13 cellular contexts compared by ENCODE assay signal in the genomic region with DNA sequence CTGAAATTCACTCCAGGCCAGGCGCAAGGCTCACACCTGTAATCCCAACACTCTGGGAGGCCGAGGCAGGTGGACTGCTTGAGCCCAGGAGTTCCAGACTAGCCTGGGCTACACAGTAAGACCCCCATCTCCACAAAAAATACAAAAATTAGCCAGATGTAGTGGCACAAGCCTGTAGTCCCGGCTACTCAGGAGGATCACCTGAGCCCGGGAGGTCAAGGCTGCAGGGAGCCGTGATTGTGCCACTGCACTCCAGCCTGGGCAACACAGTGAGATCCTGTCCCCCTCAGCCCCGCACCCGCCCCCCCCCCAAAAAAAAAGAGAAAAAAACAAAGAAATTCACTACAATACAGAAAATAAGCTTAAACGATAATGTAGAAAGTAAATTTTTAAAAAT. TPM values are rescaled to one million over a fixed set of nuclear protein-coding genes. Genes with fewer than 3 reads are reported as not detected.
DNase-seq lines count a peak whose midpoint lies in the region; ATAC-seq, FAIRE-seq and TF ChIP-seq lines count a peak whose summit lies in the region.
"Had no signal": no experiment of that assay in that cellular context is flagged by ENCODE, and none has a peak within 500 bp of the region (broad histone marks: within the 10 kb centered on the region; RNA-seq: fewer than 3 reads in every experiment).

No MANE protein-coding gene starts in this region.

- FAIRE-seq in K562 (lab: Jason Lieb, UNC): no peak

- no peak overlapping the region for H3K4me3 Mint-ChIP-seq in CD4-positive, alpha-beta T cell
- H3K4me3 Mint-ChIP-seq: CD4-positive, CD25-positive, alpha-beta regulatory T cell had no signal

- intact Hi-C loops in heart right ventricle (cut with DNase I) (loop anchor here in 7 of 10 donors (2.0 to 10.0 kb wide), 6 partner anchors 62 to 400 kb away; partner anchors contain the start of genes TAF1C (in 2 of the 7) and ADAD2 (in 1 of the 7)), left cardiac atrium (cut with DNase I) (loop anchor here in 1 of 2 donors (5.0 kb wide), 1 partner anchor 92 kb away; no protein-coding TSS in a partner anchor), K562 (cut with micrococcal nuclease) (loop anchor here (2.0 to 10.0 kb wide), 2 partner anchors 60 to 400 kb away; partner anchors contain the start of genes DNAAF1 and HSDL1)
- intact Hi-C loops in CD4-positive, alpha-beta T cell (cut with DNase I, micrococcal nuclease): loop anchor here in 1 of 2 experiments (2.0 kb wide), 1 partner anchor 60 kb away; the partner anchor contains the start of genes DNAAF1 and HSDL1

- H3K4me3 ChIP-seq in heart right ventricle: no peak overlapping the region
- peak overlapping the region; percentile 63 for H3K4me3 ChIP-seq in Loucy (ENCODE audit: low read length, poor library complexity, severe bottlenecking)
- no peak overlapping the region for H3K4me3 ChIP-seq in K562
- H3K4me3 ChIP-seq: A549, MG63 had no signal

- peaks cover 91% of the 10 kb centered on the region for H3K36me3 Mint-ChIP-seq in CD4-positive, alpha-beta T cell (ENCODE audit: low read depth)

- peak overlapping the region; percentile 71 for H3K9ac ChIP-seq in Loucy (ENCODE audit: low read depth, low read length, poor library complexity, severe bottlenecking)
- no peak overlapping the region for H3K9ac ChIP-seq in K562 (ENCODE audit: insufficient read depth in 1 of 2, low read depth in 2 of 2, low read length in 2 of 2)

- TF ChIP-seq RAD21 in K562 (CRISPR knock-in tag; conservative IDR thresholded peaks at IDR 0.05 in 1 of 2, IDR thresholded peaks at IDR 0.05 in 1 of 2): no peak

- H3K4me2 ChIP-seq in Loucy (ENCODE audit: low read depth, low read length, poor library complexity, severe bottlenecking) (peak overlapping the region; percentile 85), K562 (ENCODE audit: insufficient read depth, low read length) (no peak overlapping the region)
- H3K4me2 ChIP-seq: A549 had no signal

- H3K79me2 ChIP-seq in Loucy (ENCODE audit: insufficient read depth, low read length): 0 out of 2 replicates have a peak, but pooled peaks cover 10% of the 10 kb centered on the region
- H3K79me2 ChIP-seq in K562 (ENCODE audit: control insufficient read depth, insufficient read depth, low read length): no peaks in the 10 kb centered on the region

- in situ Hi-C loops in K562 (cut with MboI): no loop called here

- POLR2A ChIA-PET in CD4-positive, alpha-beta T cell (lab: Charles Lee): interaction anchor here (1.3 to 2.9 kb wide), 2 partner anchors 31 to 102 kb away, joined by 5 to 8 read pairs; partner anchors contain the start of genes MBTPS1 and TAF1C
- POLR2A ChIA-PET in K562 (lab: Yijun Ruan, JAX): interaction anchor here (0.6 kb wide), 1 partner anchor 266 kb away, joined by 3 read pairs; no protein-coding TSS in a partner anchor

- no peaks in the 10 kb centered on the region for H3K9me1 ChIP-seq in K562 (ENCODE audit: control insufficient read depth, insufficient read depth, low read length)

- WGBS in heart right ventricle, 2 donors: 85 to 90% methylated on average over 8 of the region's 8 CpGs
- WGBS in K562 (ENCODE audit: insufficient coverage, low coverage, missing lambda C conversion rate): 64% methylated on average over 8 of the region's 8 CpGs

- H2AFZ ChIP-seq in Loucy (ENCODE audit: low read length) (no peak overlapping the region), K562 (ENCODE audit: low read depth, low read length) (no peak overlapping the region)

- H3K27me3 ChIP-seq in heart right ventricle: no peaks in the 10 kb centered on the region
- H3K27me3 ChIP-seq in CD4-positive, alpha-beta T cell (ENCODE audit: control insufficient read depth, insufficient read depth, low read length): no peaks in the 10 kb centered on the region
- H3K27me3 ChIP-seq in Loucy (ENCODE audit: insufficient read depth, low read length, poor library complexity, severe bottlenecking): no peaks in the 10 kb centered on the region
- H3K27me3 ChIP-seq in K562 (ENCODE audit: control insufficient read depth in 2 of 2, insufficient read depth in 2 of 2, low read length in 2 of 2): no peaks in the 10 kb centered on the region
- H3K27me3 ChIP-seq: MG63 had no signal

- no peak for ATAC-seq in heart right ventricle
- no peak for ATAC-seq in left cardiac atrium
- ATAC-seq in CD4-positive, alpha-beta T cell (ENCODE audit: poor library complexity): no peak
- ATAC-seq in K562: no peak
- no peak for ATAC-seq in HG03045 (IDR thresholded peaks at IDR 0.05; ENCODE audit: unreplicated experiment)

- TF ChIP-seq CTCF in heart right ventricle (IDR thresholded peaks at IDR 0.05) (no peak), Loucy (conservative IDR thresholded peaks at IDR 0.05; ENCODE audit: low read length) (no peak), K562 (IDR thresholded peaks at IDR 0.05 in 2 of 3, conservative IDR thresholded peaks at IDR 0.05 in 1 of 3; ENCODE audit: insufficient read depth in 2 of 3, low read depth in 1 of 3, low read length in 3 of 3) (no peak)
- TF ChIP-seq CTCF in CD4-positive, alpha-beta T cell (IDR thresholded peaks at IDR 0.05): no peak

- no peak for TF ChIP-seq POLR2A in K562 (conservative IDR thresholded peaks at IDR 0.05)

- H3K9me3 ChIP-seq in heart right ventricle (no peaks in the 10 kb centered on the region), Loucy (ENCODE audit: insufficient read depth, low read depth, low read length) (no peaks in the 10 kb centered on the region), K562 (replicated peaks; ENCODE audit: control insufficient read depth, insufficient read depth, low read depth, low read length) (no peaks in the 10 kb centered on the region)
- no peaks in the 10 kb centered on the region for H3K9me3 ChIP-seq in CD4-positive, alpha-beta T cell (ENCODE audit: control insufficient read depth, low read length)
- H3K9me3 ChIP-seq: A549, MG63 had no signal

- H3K27ac ChIP-seq in heart right ventricle: peak overlapping the region in 7 of 10 donors; percentile 56 to 77 (median 66)
- no peak overlapping the region for H3K27ac ChIP-seq in CD4-positive, alpha-beta T cell (ENCODE audit: low read depth, low read length)
- H3K27ac ChIP-seq in K562 (ENCODE audit: extremely low read depth, low read depth, low read length): no peak overlapping the region
- H3K27ac ChIP-seq: A549 had no signal

- H4K20me1 ChIP-seq in Loucy (ENCODE audit: insufficient read depth, low read length, poor library complexity, severe bottlenecking) (no peaks in the 10 kb centered on the region), K562 (replicated peaks; ENCODE audit: control insufficient read depth, insufficient read depth, low read length) (no peaks in the 10 kb centered on the region)

- CTCF ChIA-PET in CD4-positive, alpha-beta T cell (lab: Charles Lee): interaction anchor here (1.0 to 6.6 kb wide), 6 partner anchors 10 to 102 kb away, joined by 4 to 65 read pairs (median 6); partner anchors contain the start of genes MBTPS1 and TAF1C
- CTCF ChIA-PET in K562 (lab: Yijun Ruan, JAX; ENCODE audit: low intra/inter-chr PET ratio): interaction anchor here (1.5 to 3.0 kb wide), 3 partner anchors 89 to 400 kb away, joined by 8 to 26 read pairs (median 10); partner anchors contain the start of gene TAF1C

- no peaks in the 10 kb centered on the region for H3K9me3 Mint-ChIP-seq in CD4-positive, alpha-beta T cell
- H3K9me3 Mint-ChIP-seq: CD4-positive, CD25-positive, alpha-beta regulatory T cell had no signal

- no peaks in the 10 kb centered on the region for H3K9me2 ChIP-seq in Loucy (replicated peaks; ENCODE audit: low read depth, low read length)

- no TSS peak for BruUV-seq in K562 (replicated peaks; lab: Mats Ljungman, UMichigan)

- no peaks in the 10 kb centered on the region for H3K27me3 Mint-ChIP-seq in CD4-positive, alpha-beta T cell
- H3K27me3 Mint-ChIP-seq: CD4-positive, CD25-positive, alpha-beta regulatory T cell had no signal

- TF ChIP-seq EP300 in K562 (IDR thresholded peaks at IDR 0.05; ENCODE audit: low read length): no peak

- H3K4me1 ChIP-seq in heart right ventricle: peaks cover 0 to 48% (median 20%) of the 10 kb centered on the region in 9 donors
- peaks cover 42% of the 10 kb centered on the region for H3K4me1 ChIP-seq in Loucy (ENCODE audit: insufficient read depth, low read length, poor library complexity, severe bottlenecking)
- H3K4me1 ChIP-seq in K562 (replicated peaks in 1 of 2; ENCODE audit: control insufficient read depth in 2 of 2, insufficient read depth in 2 of 2, low read length in 2 of 2): peaks cover 0 to 3% of the 10 kb centered on the region in 2 experiments; a peak in 1 of 5 replicates
- H3K4me1 ChIP-seq: A549 had no signal

- peaks cover 0 to 100% (median 57%) of the 10 kb centered on the region in 9 donors for H3K36me3 ChIP-seq in heart right ventricle
- peaks cover 64% of the 10 kb centered on the region for H3K36me3 ChIP-seq in Loucy (ENCODE audit: insufficient read depth, low read length)
- H3K36me3 ChIP-seq in K562 (ENCODE audit: control insufficient read depth, insufficient read depth, low read length): peaks cover 90% of the 10 kb centered on the region

- peaks cover 6% of the 10 kb centered on the region; the same call in 1 of the 2 replicates for H3F3A ChIP-seq in Loucy (ENCODE audit: low read depth)

- H3K27ac Mint-ChIP-seq in CD4-positive, alpha-beta T cell: peak overlapping the region; percentile 63

- DNase-seq in heart right ventricle (no peak), left cardiac atrium (no peak), K562 (ENCODE audit: extremely low read depth in 1 of 4, low spot score in 3 of 4) (no peak), NCI-H2029 (lab: John Stamatoyannopoulos, UW) (no peak), SW480 (ENCODE audit: low spot score) (no peak)
- DNase-seq in CD4-positive, alpha-beta T cell: no peak

- peaks cover 46% of the 10 kb centered on the region for H3K4me1 Mint-ChIP-seq in CD4-positive, alpha-beta T cell (ENCODE audit: low read depth)

RNA-seq across cellular contexts. Expression of gene MBTPS1, which starts 31.5 kb away (rescaled TPM):
- 100 to 1,000 TPM in 1 of 10 donors, 10 to 100 TPM in 9; 55.9 to 122 (median 73.5) TPM for total RNA-seq in heart right ventricle
- 10 to 100 TPM; 41.4 to 45.1 TPM for polyA plus RNA-seq in heart right ventricle
- 10 to 100 TPM; 71.5 to 93.6 TPM for total RNA-seq in left cardiac atrium
- total RNA-seq in CD4-positive, alpha-beta T cell: 100 to 1,000 TPM; 121 to 122 TPM
- 203 and 232 TPM in 2 replicates for total RNA-seq in K562 (2011; cell fraction: chromatin; rRNA removed; ENCODE audit: low replicate concordance)
- total RNA-seq in K562 (2011; cell fraction: nucleolus; rRNA removed): 178 and 187 TPM in 2 replicates
- 182 and 207 TPM in 2 replicates for total RNA-seq in K562 (2011; cell fraction: nucleoplasm; rRNA removed)
- 43.8 and 50.9 TPM in 2 replicates for total RNA-seq in K562 (2014; rRNA removed)
- 31.7 and 32.0 TPM in 2 replicates for total RNA-seq in K562 (2014; rRNA removed; fragmentation: Illumina TruSeq; extraction: Trizol)
- total RNA-seq in K562 (2015; rRNA removed; fragmentation: Illumina TruSeq; extraction: Trizol): 35.7 and 40.3 TPM in 2 replicates
- 46.6 and 53.9 TPM in 2 replicates for total RNA-seq in K562 (2021)
- polyA plus RNA-seq in K562 (2011; rRNA removed): 47.5 and 57.6 TPM in 2 replicates
- polyA plus RNA-seq in K562 (2011; cell fraction: cytosol; rRNA removed): 34.2 and 40.0 TPM in 2 replicates
- polyA plus RNA-seq in K562 (2011; cell fraction: nucleus; rRNA removed): 123 and 127 TPM in 2 replicates
- 53.2 and 68.8 TPM in 2 replicates for polyA plus RNA-seq in K562 (2012)
- 47.5 and 50.6 TPM in 2 replicates for polyA plus RNA-seq in K562 (2014; fragmentation: Illumina TruSeq; extraction: Trizol)
- 1 to 10 TPM; 2.8 to 4.3 TPM for polyA plus RNA-seq in K562 (2014; fragmentation: Nextera tagmentation; extraction: Ambion mirVana)
- polyA plus RNA-seq in K562 (2014; rRNA removed): 47.3 and 52.6 TPM in 2 replicates
- polyA minus RNA-seq in K562 (2011; rRNA and poly(A)+ RNA removed): 74.1 and 90.4 TPM in 2 replicates
- 38.7 and 55.3 TPM in 2 replicates for polyA minus RNA-seq in K562 (2011; cell fraction: cytosol; rRNA and poly(A)+ RNA removed)
- 101 and 126 TPM in 2 replicates for polyA minus RNA-seq in K562 (2011; cell fraction: nucleus; rRNA and poly(A)+ RNA removed)

RNA-seq across cellular contexts. Expression of gene SLC38A8, which starts 42.7 kb away (rescaled TPM):
- total RNA-seq in heart right ventricle (1 to 10 TPM in 2 of 10 donors, under 1 TPM in 1, not detected in 7; 0.45 to 5.1 (median 1.2) TPM), left cardiac atrium (not detected), K562 (2014; rRNA removed) (not detected in 2 replicates), K562 (2014; rRNA removed; fragmentation: Illumina TruSeq; extraction: Trizol) (not detected in 2 replicates), K562 (2015; rRNA removed; fragmentation: Illumina TruSeq; extraction: Trizol) (not detected in 2 replicates), K562 (2021) (not detected in 2 replicates)
- polyA plus RNA-seq in heart right ventricle (10 to 100 TPM in 1 of 2 donors, not detected in 1; 30.8 TPM), K562 (2011; rRNA removed) (not detected in 2 replicates), K562 (2014; fragmentation: Illumina TruSeq; extraction: Trizol) (not detected in 2 replicates), K562 (2014; fragmentation: Nextera tagmentation; extraction: Ambion mirVana) (not detected), K562 (2014; rRNA removed) (0.28 TPM in 1 of 2 replicates, not detected in the other)
- total RNA-seq in CD4-positive, alpha-beta T cell: not detected
- not detected in 2 replicates for total RNA-seq in K562 (2011; cell fraction: chromatin; rRNA removed; ENCODE audit: low replicate concordance)
- not detected in 2 replicates for total RNA-seq in K562 (2011; cell fraction: nucleolus; rRNA removed)
- total RNA-seq in K562 (2011; cell fraction: nucleoplasm; rRNA removed): not detected in 2 replicates
- not detected in 2 replicates for polyA plus RNA-seq in K562 (2011; cell fraction: cytosol; rRNA removed)
- polyA plus RNA-seq in K562 (2011; cell fraction: nucleus; rRNA removed): not detected in 2 replicates
- polyA plus RNA-seq in K562 (2012): not detected in 2 replicates
- polyA minus RNA-seq in K562 (2011; rRNA and poly(A)+ RNA removed): not detected in 2 replicates
- polyA minus RNA-seq in K562 (2011; cell fraction: cytosol; rRNA and poly(A)+ RNA removed): not detected in 2 replicates
- polyA minus RNA-seq in K562 (2011; cell fraction: nucleus; rRNA and poly(A)+ RNA removed): not detected in 2 replicates
- total RNA-seq: CD4-positive, CD25-positive, alpha-beta regulatory T cell; G401; H7 had no signal
- polyA plus RNA-seq: A549; CD4-positive, CD25-positive, alpha-beta regulatory T cell had no signal

RNA-seq across cellular contexts. Expression of gene HSDL1, which starts 59.7 kb away (rescaled TPM):
- total RNA-seq in heart right ventricle (10 to 100 TPM; 19.4 to 38.5 (median 25.3) TPM), left cardiac atrium (10 to 100 TPM; 21.6 to 34.1 TPM), K562 (2014; rRNA removed) (19.7 and 20.5 TPM in 2 replicates), K562 (2014; rRNA removed; fragmentation: Illumina TruSeq; extraction: Trizol) (31.5 and 36.4 TPM in 2 replicates), K562 (2015; rRNA removed; fragmentation: Illumina TruSeq; extraction: Trizol) (38.6 and 39.9 TPM in 2 replicates), K562 (2021) (26.4 and 27.7 TPM in 2 replicates)
- polyA plus RNA-seq in heart right ventricle (10 to 100 TPM in 1 of 2 donors, 1 to 10 TPM in 1; 9.9 to 13.7 TPM), K562 (2011; rRNA removed) (41.2 and 45.7 TPM in 2 replicates), K562 (2014; fragmentation: Illumina TruSeq; extraction: Trizol) (24.1 and 26.9 TPM in 2 replicates), K562 (2014; fragmentation: Nextera tagmentation; extraction: Ambion mirVana) (10 to 100 TPM; 14.8 to 16.3 TPM), K562 (2014; rRNA removed) (25.8 and 31.0 TPM in 2 replicates)
- 10 to 100 TPM in 1 of 2 experiments, 1 to 10 TPM in 1; 9.4 to 12.1 TPM for total RNA-seq in CD4-positive, alpha-beta T cell
- 41.6 and 67.8 TPM in 2 replicates for total RNA-seq in K562 (2011; cell fraction: chromatin; rRNA removed; ENCODE audit: low replicate concordance)
- total RNA-seq in K562 (2011; cell fraction: nucleolus; rRNA removed): 17.2 and 22.9 TPM in 2 replicates
- total RNA-seq in K562 (2011; cell fraction: nucleoplasm; rRNA removed): 32.9 and 33.4 TPM in 2 replicates
- 14.2 and 29.2 TPM in 2 replicates for polyA plus RNA-seq in K562 (2011; cell fraction: cytosol; rRNA removed)
- 21.6 and 41.6 TPM in 2 replicates for polyA plus RNA-seq in K562 (2011; cell fraction: nucleus; rRNA removed)
- polyA plus RNA-seq in K562 (2012): 30.0 and 50.6 TPM in 2 replicates
- polyA minus RNA-seq in K562 (2011; rRNA and poly(A)+ RNA removed): 44.1 and 45.6 TPM in 2 replicates
- 13.4 and 18.9 TPM in 2 replicates for polyA minus RNA-seq in K562 (2011; cell fraction: cytosol; rRNA and poly(A)+ RNA removed)
- polyA minus RNA-seq in K562 (2011; cell fraction: nucleus; rRNA and poly(A)+ RNA removed): 8.1 and 13.8 TPM in 2 replicates

RNA-seq across cellular contexts. Expression of gene DNAAF1, which starts 59.8 kb away (rescaled TPM):
- total RNA-seq in heart right ventricle (under 1 TPM in 3 of 10 donors, not detected in 7; 0.23 to 0.54 (median 0.28) TPM), left cardiac atrium (not detected), K562 (2014; rRNA removed) (not detected in 2 replicates), K562 (2014; rRNA removed; fragmentation: Illumina TruSeq; extraction: Trizol) (not detected in 2 replicates), K562 (2015; rRNA removed; fragmentation: Illumina TruSeq; extraction: Trizol) (not detected in 2 replicates), K562 (2021) (not detected in 2 replicates)
- polyA plus RNA-seq in heart right ventricle (1 to 10 TPM in 1 of 2 donors, under 1 TPM in 1; 0.33 to 2.6 TPM), K562 (2011; rRNA removed) (not detected in 2 replicates), K562 (2014; fragmentation: Illumina TruSeq; extraction: Trizol) (not detected in 2 replicates), K562 (2014; fragmentation: Nextera tagmentation; extraction: Ambion mirVana) (not detected), K562 (2014; rRNA removed) (0.01 and 0.23 TPM in 2 replicates)
- total RNA-seq in CD4-positive, alpha-beta T cell: not detected
- not detected in 2 replicates for total RNA-seq in K562 (2011; cell fraction: chromatin; rRNA removed; ENCODE audit: low replicate concordance)
- total RNA-seq in K562 (2011; cell fraction: nucleolus; rRNA removed): not detected in 2 replicates
- total RNA-seq in K562 (2011; cell fraction: nucleoplasm; rRNA removed): not detected in 2 replicates
- polyA plus RNA-seq in K562 (2011; cell fraction: cytosol; rRNA removed): 0.03 TPM in 1 of 2 replicates, not detected in the other
- polyA plus RNA-seq in K562 (2011; cell fraction: nucleus; rRNA removed): 0.04 and 0.20 TPM in 2 replicates
- polyA plus RNA-seq in K562 (2012): 0.14 and 0.18 TPM in 2 replicates
- polyA minus RNA-seq in K562 (2011; rRNA and poly(A)+ RNA removed): not detected in 2 replicates
- polyA minus RNA-seq in K562 (2011; cell fraction: cytosol; rRNA and poly(A)+ RNA removed): not detected in 2 replicates
- not detected in 2 replicates for polyA minus RNA-seq in K562 (2011; cell fraction: nucleus; rRNA and poly(A)+ RNA removed)
- total RNA-seq: G401 had no signal

Comparison
In these comparisons a context has a peak if more than half of its experiments do, and no peak if none do; other contexts are left out.
1. H3K27ac ChIP-seq: peak in heart right ventricle (7 of 10); none in CD4-positive, alpha-beta T cell (single experiment) and K562 (single experiment).